1 cellular context compared by ENCODE assay signal in genomic region chrX:152640039-152640818, GRCh38.
TF ChIP-seq lines count a peak whose summit lies in the region.

No MANE protein-coding gene starts in this region.

TF ChIP-seq in K562, 482 proteins besides CTCF, POLR2A, EP300 and RAD21 (continues in another document):
- TF ChIP-seq POLR2G (IDR thresholded peaks at IDR 0.05; ENCODE audit: low read depth, low read length) = no peak
- TF ChIP-seq RFX1 (IDR thresholded peaks at IDR 0.05) = no peak
- TF ChIP-seq ZKSCAN1 (IDR thresholded peaks at IDR 0.05; ENCODE audit: low read depth, low read length) = no peak
- TF ChIP-seq SMARCE1 (IDR thresholded peaks at IDR 0.05) = no peak
- no peak for TF ChIP-seq HCFC1 (IDR thresholded peaks at IDR 0.05; ENCODE audit: low read depth, low read length)
- 0 out of 2 replicates have a peak, but pooled peaks have one; percentile 20 for TF ChIP-seq MAFK (IDR thresholded peaks at IDR 0.05; ENCODE audit: low read length)
- no peak for TF ChIP-seq TRIM24 (IDR thresholded peaks at IDR 0.05)
- TF ChIP-seq E2F6 (IDR thresholded peaks at IDR 0.05; ENCODE audit: borderline replicate concordance in 1 of 2, extremely low read depth in 1 of 2, insufficient read depth in 1 of 2, insufficient read length in 1 of 2, low read depth in 1 of 2, low read length in 1 of 2, poor library complexity in 1 of 2, severe bottlenecking in 1 of 2) = no peak
- TF ChIP-seq POLR3G (IDR thresholded peaks at IDR 0.05; ENCODE audit: extremely low read depth, insufficient read length, insufficient replicate concordance) = no peak
- TF ChIP-seq, protein P1, sequence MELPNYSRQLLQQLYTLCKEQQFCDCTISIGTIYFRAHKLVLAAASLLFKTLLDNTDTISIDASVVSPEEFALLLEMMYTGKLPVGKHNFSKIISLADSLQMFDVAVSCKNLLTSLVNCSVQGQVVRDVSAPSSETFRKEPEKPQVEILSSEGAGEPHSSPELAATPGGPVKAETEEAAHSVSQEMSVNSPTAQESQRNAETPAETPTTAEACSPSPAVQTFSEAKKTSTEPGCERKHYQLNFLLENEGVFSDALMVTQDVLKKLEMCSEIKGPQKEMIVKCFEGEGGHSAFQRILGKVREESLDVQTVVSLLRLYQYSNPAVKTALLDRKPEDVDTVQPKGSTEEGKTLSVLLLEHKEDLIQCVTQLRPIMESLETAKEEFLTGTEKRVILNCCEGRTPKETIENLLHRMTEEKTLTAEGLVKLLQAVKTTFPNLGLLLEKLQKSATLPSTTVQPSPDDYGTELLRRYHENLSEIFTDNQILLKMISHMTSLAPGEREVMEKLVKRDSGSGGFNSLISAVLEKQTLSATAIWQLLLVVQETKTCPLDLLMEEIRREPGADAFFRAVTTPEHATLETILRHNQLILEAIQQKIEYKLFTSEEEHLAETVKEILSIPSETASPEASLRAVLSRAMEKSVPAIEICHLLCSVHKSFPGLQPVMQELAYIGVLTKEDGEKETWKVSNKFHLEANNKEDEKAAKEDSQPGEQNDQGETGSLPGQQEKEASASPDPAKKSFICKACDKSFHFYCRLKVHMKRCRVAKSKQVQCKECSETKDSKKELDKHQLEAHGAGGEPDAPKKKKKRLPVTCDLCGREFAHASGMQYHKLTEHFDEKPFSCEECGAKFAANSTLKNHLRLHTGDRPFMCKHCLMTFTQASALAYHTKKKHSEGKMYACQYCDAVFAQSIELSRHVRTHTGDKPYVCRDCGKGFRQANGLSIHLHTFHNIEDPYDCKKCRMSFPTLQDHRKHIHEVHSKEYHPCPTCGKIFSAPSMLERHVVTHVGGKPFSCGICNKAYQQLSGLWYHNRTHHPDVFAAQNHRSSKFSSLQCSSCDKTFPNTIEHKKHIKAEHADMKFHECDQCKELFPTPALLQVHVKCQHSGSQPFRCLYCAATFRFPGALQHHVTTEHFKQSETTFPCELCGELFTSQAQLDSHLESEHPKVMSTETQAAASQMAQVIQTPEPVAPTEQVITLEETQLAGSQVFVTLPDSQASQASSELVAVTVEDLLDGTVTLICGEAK (IDR thresholded peaks at IDR 0.05) = no peak
- TF ChIP-seq, protein P1 (CRISPR knock-in tag; IDR thresholded peaks at IDR 0.05) = no peak
- no peak for TF ChIP-seq SMARCC2 (IDR thresholded peaks at IDR 0.05; ENCODE audit: low read depth)
- no peak for TF ChIP-seq KDM5B (IDR thresholded peaks at IDR 0.05; ENCODE audit: insufficient replicate concordance, low read depth, low read length)
- TF ChIP-seq ZBTB17 (CRISPR knock-in tag; IDR thresholded peaks at IDR 0.05) = no peak
- peak; percentile 53; the same call in 1 of the 2 replicates for TF ChIP-seq MAFF (IDR thresholded peaks at IDR 0.05; ENCODE audit: low read length)
- TF ChIP-seq TSC22D4 (tag; IDR thresholded peaks at IDR 0.05) = no peak
- no peak for TF ChIP-seq AFF4 (CRISPR knock-in tag; IDR thresholded peaks at IDR 0.05)
- peak; percentile 74 for TF ChIP-seq C11orf30 (IDR thresholded peaks at IDR 0.05; ENCODE audit: low read depth)
- TF ChIP-seq CBX1 (IDR thresholded peaks at IDR 0.05; ENCODE audit: low read depth) = no peak
- no peak for TF ChIP-seq MEIS2 (IDR thresholded peaks at IDR 0.05; ENCODE audit: partially characterized antibody)
- no peak for TF ChIP-seq HDGF (IDR thresholded peaks at IDR 0.05)
- TF ChIP-seq PHTF2 (CRISPR knock-in tag; IDR thresholded peaks at IDR 0.05) = no peak
- peak; percentile 52 for TF ChIP-seq CXXC5 (CRISPR knock-in tag; IDR thresholded peaks at IDR 0.05)
- peak; percentile 47; the same call in 1 of the 2 replicates for TF ChIP-seq ARID1B (IDR thresholded peaks at IDR 0.05)
- TF ChIP-seq, protein P2, sequence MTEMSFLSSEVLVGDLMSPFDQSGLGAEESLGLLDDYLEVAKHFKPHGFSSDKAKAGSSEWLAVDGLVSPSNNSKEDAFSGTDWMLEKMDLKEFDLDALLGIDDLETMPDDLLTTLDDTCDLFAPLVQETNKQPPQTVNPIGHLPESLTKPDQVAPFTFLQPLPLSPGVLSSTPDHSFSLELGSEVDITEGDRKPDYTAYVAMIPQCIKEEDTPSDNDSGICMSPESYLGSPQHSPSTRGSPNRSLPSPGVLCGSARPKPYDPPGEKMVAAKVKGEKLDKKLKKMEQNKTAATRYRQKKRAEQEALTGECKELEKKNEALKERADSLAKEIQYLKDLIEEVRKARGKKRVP (CRISPR knock-in tag; IDR thresholded peaks at IDR 0.05) = no peak
- no peak for TF ChIP-seq SP1 (CRISPR knock-in tag; IDR thresholded peaks at IDR 0.05)
- TF ChIP-seq SAFB2 (IDR thresholded peaks at IDR 0.05; ENCODE audit: borderline replicate concordance, low read depth, low read length, severe bottlenecking) = no peak
- TF ChIP-seq, protein P3, sequence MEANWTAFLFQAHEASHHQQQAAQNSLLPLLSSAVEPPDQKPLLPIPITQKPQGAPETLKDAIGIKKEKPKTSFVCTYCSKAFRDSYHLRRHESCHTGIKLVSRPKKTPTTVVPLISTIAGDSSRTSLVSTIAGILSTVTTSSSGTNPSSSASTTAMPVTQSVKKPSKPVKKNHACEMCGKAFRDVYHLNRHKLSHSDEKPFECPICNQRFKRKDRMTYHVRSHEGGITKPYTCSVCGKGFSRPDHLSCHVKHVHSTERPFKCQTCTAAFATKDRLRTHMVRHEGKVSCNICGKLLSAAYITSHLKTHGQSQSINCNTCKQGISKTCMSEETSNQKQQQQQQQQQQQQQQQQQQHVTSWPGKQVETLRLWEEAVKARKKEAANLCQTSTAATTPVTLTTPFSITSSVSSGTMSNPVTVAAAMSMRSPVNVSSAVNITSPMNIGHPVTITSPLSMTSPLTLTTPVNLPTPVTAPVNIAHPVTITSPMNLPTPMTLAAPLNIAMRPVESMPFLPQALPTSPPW (CRISPR knock-in tag; IDR thresholded peaks at IDR 0.05) = peak; percentile 85
- TF ChIP-seq, protein P4, sequence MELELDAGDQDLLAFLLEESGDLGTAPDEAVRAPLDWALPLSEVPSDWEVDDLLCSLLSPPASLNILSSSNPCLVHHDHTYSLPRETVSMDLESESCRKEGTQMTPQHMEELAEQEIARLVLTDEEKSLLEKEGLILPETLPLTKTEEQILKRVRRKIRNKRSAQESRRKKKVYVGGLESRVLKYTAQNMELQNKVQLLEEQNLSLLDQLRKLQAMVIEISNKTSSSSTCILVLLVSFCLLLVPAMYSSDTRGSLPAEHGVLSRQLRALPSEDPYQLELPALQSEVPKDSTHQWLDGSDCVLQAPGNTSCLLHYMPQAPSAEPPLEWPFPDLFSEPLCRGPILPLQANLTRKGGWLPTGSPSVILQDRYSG (tag; conservative IDR thresholded peaks at IDR 0.05; ENCODE audit: low read depth) = no peak
- TF ChIP-seq CEBPZ (IDR thresholded peaks at IDR 0.05; ENCODE audit: borderline replicate concordance, low read depth, low read length) = no peak
- no peak for TF ChIP-seq THAP12 (CRISPR knock-in tag; IDR thresholded peaks at IDR 0.05)
- TF ChIP-seq CREB1 (IDR thresholded peaks at IDR 0.05) = peak; percentile 68; the same call in 1 of the 2 replicates
- peak; percentile 75 for TF ChIP-seq CREB1 (CRISPR knock-in tag; IDR thresholded peaks at IDR 0.05)
- peak; percentile 51; the same call in 1 of the 2 replicates for TF ChIP-seq ATF7 (IDR thresholded peaks at IDR 0.05)
- TF ChIP-seq DMBX1 (CRISPR knock-in tag; IDR thresholded peaks at IDR 0.05; ENCODE audit: borderline replicate concordance) = no peak
- peak; percentile 46; the same call in 1 of the 2 replicates for TF ChIP-seq SMARCA4 (IDR thresholded peaks at IDR 0.05)
- no peak for TF ChIP-seq PURB (CRISPR knock-in tag; IDR thresholded peaks at IDR 0.05; ENCODE audit: low read depth)
- TF ChIP-seq NELFE (IDR thresholded peaks at IDR 0.05; ENCODE audit: insufficient read depth, insufficient read length) = no peak
- TF ChIP-seq EP400 (IDR thresholded peaks at IDR 0.05) = no peak
- TF ChIP-seq TAL1 (IDR thresholded peaks at IDR 0.05) = no peak
